Comparison of ENCODE assay signal across 8 cellular contexts in the genomic region with DNA sequence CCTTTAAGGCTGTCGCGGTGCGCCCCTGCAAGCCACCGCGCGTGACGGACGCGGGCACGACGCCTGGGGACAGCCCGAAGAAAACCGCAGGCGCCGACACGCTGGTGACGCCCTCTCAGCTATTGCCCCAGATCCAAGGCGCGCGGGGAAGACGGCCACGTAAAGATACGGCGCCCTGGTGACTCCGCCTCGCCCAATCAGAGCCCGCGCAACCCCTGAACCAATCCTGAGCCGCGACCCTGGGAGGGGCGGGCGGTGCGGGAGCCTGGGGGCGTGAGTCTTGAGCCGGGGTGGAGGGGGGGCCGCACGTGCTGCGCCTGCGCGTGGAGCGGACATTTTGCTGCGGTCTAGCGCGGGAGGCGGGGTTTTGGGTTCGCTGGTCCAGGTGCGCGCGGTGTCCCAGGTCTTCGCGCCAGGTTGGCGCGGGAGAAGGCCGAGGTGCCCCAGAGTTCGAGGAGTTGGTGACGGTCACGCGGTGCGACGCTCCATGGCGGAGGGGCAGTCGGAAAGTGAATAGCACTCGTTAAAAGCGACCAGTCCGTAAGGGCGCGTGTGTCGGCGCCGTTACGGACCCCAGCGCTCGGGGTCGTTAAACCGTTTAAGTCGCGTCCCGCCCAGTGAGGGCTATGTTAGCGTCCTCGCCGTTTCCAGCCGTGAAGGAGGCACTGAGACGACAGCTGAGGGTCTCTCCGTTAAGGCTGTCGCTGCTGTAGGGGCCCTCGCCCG. TPM values are rescaled to one million over a fixed set of nuclear protein-coding genes. Genes with fewer than 3 reads are reported as not detected.
DNase-seq lines count a peak whose midpoint lies in the region; ATAC-seq and TF ChIP-seq lines count a peak whose summit lies in the region.

No MANE protein-coding gene starts in this region.

- H3K27ac Mint-ChIP-seq in endodermal cell = peak overlapping the region; percentile 98

- H3K4me3 ChIP-seq in endodermal cell (ENCODE audit: low read length) (peak overlapping the region; percentile 85), mesodermal cell (ENCODE audit: extremely low read depth, insufficient read depth, low read length, poor library complexity, severe bottlenecking) (peak overlapping the region; percentile 59)

- peak; percentile 92 for DNase-seq in Caki2 (ENCODE audit: low read depth)
- DNase-seq in HUDEP-2 (lab: John Stamatoyannopoulos, UW; ENCODE audit: unreplicated experiment in 76 of 76) = peak in 75 of 76 experiments; percentile 64 to 98 (median 96)
- DNase-seq in NOMO-1 treated with dmso at 0.1 percent for 144 hours (lab: John Stamatoyannopoulos, UW; ENCODE audit: unreplicated experiment) = peak; percentile 98
- peak; percentile 93 for DNase-seq in activated CD8-positive, alpha-beta memory T cell treated with anti-CD3 and anti-CD28 coated beads, Interleukin-2, amount 50 U/mL, for 24 hours (ENCODE audit: extremely low read depth)
- peak; percentile 99 for DNase-seq in endodermal cell
- peak; percentile 90 for DNase-seq in stimulated activated CD8-positive, alpha-beta memory T cell treated with anti-CD3 and anti-CD28 coated beads, Interleukin-15, amount 100 ng/mL, for 24 hours (ENCODE audit: low read depth)

- 4 to 6% methylated on average over 52 to 87 of the region's 87 CpGs for WGBS in endodermal cell (ENCODE audit: insufficient coverage in 1 of 2, insufficient read length in 1 of 2), 2 experiments
- 5% methylated on average over 66 to 67 of the region's 87 CpGs for WGBS in mesodermal cell (ENCODE audit: insufficient coverage in 2 of 2), 2 experiments

- no peaks in the 10 kb centered on the region for H3K9me3 Mint-ChIP-seq in endodermal cell

- H3K9me3 ChIP-seq in endodermal cell (ENCODE audit: control insufficient read depth, low read length) = no peaks in the 10 kb centered on the region
- H3K9me3 ChIP-seq in mesodermal cell (ENCODE audit: control insufficient read depth, low read length) = no peaks in the 10 kb centered on the region

- peak overlapping the region; percentile 66 for H3K9ac ChIP-seq in endodermal cell (ENCODE audit: extremely low read depth, low read length, poor library complexity, severe bottlenecking)

- ATAC-seq in GM21390 (IDR thresholded peaks at IDR 0.05; ENCODE audit: unreplicated experiment) = peak; percentile 97

- H3K4me3 Mint-ChIP-seq in endodermal cell = peak overlapping the region; percentile 80

- no peak for TF ChIP-seq CTCF in endodermal cell (conservative IDR thresholded peaks at IDR 0.05)

- H3K27me3 Mint-ChIP-seq in endodermal cell (ENCODE audit: insufficient read depth) = peaks cover 6% of the 10 kb centered on the region

- H3K4me1 Mint-ChIP-seq in endodermal cell = peaks cover 4% of the 10 kb centered on the region

- H3K4me1 ChIP-seq in endodermal cell (ENCODE audit: control insufficient read depth, insufficient read depth, low read length) (no peaks in the 10 kb centered on the region), mesodermal cell (ENCODE audit: control insufficient read depth, insufficient read depth, low read length, poor library complexity, severe bottlenecking) (no peaks in the 10 kb centered on the region)

- in situ Hi-C loops in Caki2 (cut with HindIII; ENCODE audit: low pct_unique_long_range_greater_than_20kb, low sequenced_read_pairs) = no loop called here

- no peaks in the 10 kb centered on the region for H3K36me3 ChIP-seq in endodermal cell (ENCODE audit: control insufficient read depth, insufficient read depth, low read length)
- no peaks in the 10 kb centered on the region for H3K36me3 ChIP-seq in mesodermal cell (ENCODE audit: control insufficient read depth, insufficient read depth, low read length)

- H3K36me3 Mint-ChIP-seq in endodermal cell (ENCODE audit: low read depth) = no peaks in the 10 kb centered on the region

- peaks cover 9% of the 10 kb centered on the region for H3K27me3 ChIP-seq in endodermal cell (ENCODE audit: control insufficient read depth, insufficient read depth, low read length, poor library complexity, severe bottlenecking)

- H3K27ac ChIP-seq in endodermal cell (ENCODE audit: low read depth, low read length) = peak overlapping the region; percentile 35
- H3K27ac ChIP-seq in mesodermal cell (ENCODE audit: low read depth, low read length, severe bottlenecking) = peak overlapping the region; percentile 90

RNA-seq across cellular contexts. Expression of a gene that starts 15.9 kb away (rescaled TPM):
- not detected in 2 replicates for total RNA-seq in Caki2 (2014; rRNA removed; shearing (Covaris generic); ENCODE audit: low replicate concordance)
- under 1 TPM; 0.07 to 0.29 TPM for total RNA-seq in endodermal cell
- 0.50 TPM for polyA plus RNA-seq in endodermal cell (2013, experiment 1 of 2)
- 0.25 TPM for polyA plus RNA-seq in endodermal cell (2013, experiment 2 of 2)
- 0.11 TPM for polyA plus RNA-seq in mesodermal cell (2013, experiment 1 of 2)
- not detected for polyA plus RNA-seq in mesodermal cell (2013, experiment 2 of 2)

RNA-seq across cellular contexts. Expression of a gene that starts 50.1 kb away (rescaled TPM):
- total RNA-seq in Caki2 (2014; rRNA removed; shearing (Covaris generic); ENCODE audit: low replicate concordance) = 60.7 and 106 TPM in 2 replicates
- total RNA-seq in endodermal cell = 100 to 1,000 TPM; 774 to 785 TPM
- 504 TPM for polyA plus RNA-seq in endodermal cell (2013, experiment 1 of 2)
- 496 TPM for polyA plus RNA-seq in endodermal cell (2013, experiment 2 of 2)
- polyA plus RNA-seq in mesodermal cell (2013, experiment 1 of 2) = 412 TPM
- 469 TPM for polyA plus RNA-seq in mesodermal cell (2013, experiment 2 of 2)

Comparison
In these comparisons a context has a peak if more than half of its experiments do, and no peak if none do; other contexts are left out.
1. Peak in every context shown above with its lines: DNase-seq, ATAC-seq, H3K4me3 ChIP-seq and H3K27ac ChIP-seq.